ENCODE assay signal across 3 cellular contexts in genomic region chr19:3785464-3785937, GRCh38.
TF ChIP-seq lines count a peak whose summit lies in the region.

No MANE protein-coding gene starts in this region.

TF ChIP-seq in A549, 52 proteins besides CTCF, POLR2A, EP300 and RAD21:
- TF ChIP-seq MAFK (IDR thresholded peaks at IDR 0.05; ENCODE audit: partially characterized antibody) (no peak), HES2 (IDR thresholded peaks at IDR 0.05) (no peak), HDAC2 (IDR thresholded peaks at IDR 0.05) (no peak), KDM5A (IDR thresholded peaks at IDR 0.05) (no peak), NFE2L2 (conservative IDR thresholded peaks at IDR 0.05; ENCODE audit: low read length) (no peak), TP53 (CRISPR knock-in tag; IDR thresholded peaks at IDR 0.05) (no peak), HOXB13 (CRISPR knock-in tag; IDR thresholded peaks at IDR 0.05; ENCODE audit: low read depth) (no peak), MAX (IDR thresholded peaks at IDR 0.05) (no peak), RCOR1 (IDR thresholded peaks at IDR 0.05; ENCODE audit: low read depth, low read length) (no peak), EHMT2 (IDR thresholded peaks at IDR 0.05; ENCODE audit: low read depth) (no peak), HOXA7 (CRISPR knock-in tag; IDR thresholded peaks at IDR 0.05) (no peak), ZSCAN20 (CRISPR knock-in tag; IDR thresholded peaks at IDR 0.05) (no peak), HOXB5 (CRISPR knock-in tag; IDR thresholded peaks at IDR 0.05) (no peak)

TF ChIP-seq in K562, 482 proteins besides CTCF, POLR2A, EP300 and RAD21 (continues in another document):
- TF ChIP-seq ZEB2 (IDR thresholded peaks at IDR 0.05) (peak; percentile 61; the same call in 1 of the 2 replicates), KDM1A (IDR thresholded peaks at IDR 0.05) (peak in 1 of 2 experiments; percentile 98; a peak in 2 of 4 replicates), E2F4 (CRISPR knock-in tag; IDR thresholded peaks at IDR 0.05; ENCODE audit: low read depth) (no peak), TBP (optimal IDR thresholded peaks at IDR 0.05; ENCODE audit: low read depth, low read length) (peak; percentile 17), ZNF282 (CRISPR knock-in tag; IDR thresholded peaks at IDR 0.05) (0 out of 2 replicates have a peak, but pooled peaks have one; percentile 21), NR3C1 (CRISPR knock-in tag; IDR thresholded peaks at IDR 0.05) (no peak), ZBTB1 (CRISPR knock-in tag; IDR thresholded peaks at IDR 0.05; ENCODE audit: borderline replicate concordance, low read depth) (peak; percentile 45; the same call in 1 of the 2 replicates), ARID4B (CRISPR knock-in tag; IDR thresholded peaks at IDR 0.05) (peak; percentile 39; the same call in 1 of the 2 replicates), NR1H2 (CRISPR knock-in tag; IDR thresholded peaks at IDR 0.05) (no peak)

TF ChIP-seq in neural cell, 6 proteins besides CTCF, POLR2A, EP300 and RAD21:
- TF ChIP-seq REST (IDR thresholded peaks at IDR 0.05; ENCODE audit: borderline replicate concordance) (no peak), POLR2AphosphoS5 (IDR thresholded peaks at IDR 0.05) (no peak), SMC3 (conservative IDR thresholded peaks at IDR 0.05; ENCODE audit: poor library complexity) (no peak), MXI1 (conservative IDR thresholded peaks at IDR 0.05; ENCODE audit: poor library complexity, severe bottlenecking) (peak; percentile 90)
